ENCODE assay signal across 22 cellular contexts in genomic region chr1:30514137-30514654, GRCh38.
DNase-seq lines count a peak whose midpoint lies in the region; ATAC-seq, FAIRE-seq and TF ChIP-seq lines count a peak whose summit lies in the region.
"Had no signal": no experiment of that assay in that cellular context is flagged by ENCODE, and none has a peak within 500 bp of the region (broad histone marks: within the 10 kb centered on the region; RNA-seq: fewer than 3 reads in every experiment).

No MANE protein-coding gene starts in this region.

- no peak overlapping the region for H2BK120ac ChIP-seq in H9 (ENCODE audit: low read depth, low read length, poor library complexity, severe bottlenecking)

- no peak overlapping the region for H4K91ac ChIP-seq in H9 (ENCODE audit: insufficient read length, low read depth, low read length)

- no peaks in the 10 kb centered on the region for H3K79me1 ChIP-seq in H9 (ENCODE audit: insufficient read depth, low read depth, low read length, poor library complexity, severe bottlenecking)

- H3K9me1 ChIP-seq in K562 (ENCODE audit: control insufficient read depth, insufficient read depth, low read length), result no peaks in the 10 kb centered on the region

- no peak overlapping the region for H3K18ac ChIP-seq in H9 (ENCODE audit: insufficient read length, low read depth, low read length)

- no peak overlapping the region for H4K8ac ChIP-seq in H9 (replicated peaks; ENCODE audit: insufficient read length, low read depth, low read length)

- H3K27ac ChIP-seq in H9 (ENCODE audit: insufficient read length, low read depth, low read length) (no peak overlapping the region), K562 (ENCODE audit: extremely low read depth, low read depth, low read length) (no peak overlapping the region), HepG2 (ENCODE audit: extremely low read length, insufficient read depth, low read length) (no peak overlapping the region), stomach (no peak overlapping the region), uterus (no peak overlapping the region)
- H3K27ac ChIP-seq: GM23248, KMS-11, PC-9, SJCRH30 had no signal

- no peak for TF ChIP-seq RAD21 in K562 (CRISPR knock-in tag; conservative IDR thresholded peaks at IDR 0.05 in 1 of 2, IDR thresholded peaks at IDR 0.05 in 1 of 2)
- no peak for TF ChIP-seq RAD21 in HepG2 (CRISPR knock-in tag; IDR thresholded peaks at IDR 0.05)

- no peak overlapping the region for H3K4me3 Mint-ChIP-seq in H9
- H3K4me3 Mint-ChIP-seq: CD8-positive, alpha-beta memory T cell had no signal

- H3K27me3 Mint-ChIP-seq in H9 (ENCODE audit: low read depth), result peaks cover 2% of the 10 kb centered on the region

- H3K36me3 Mint-ChIP-seq in H9 (ENCODE audit: insufficient read depth in 1 of 3, low read depth in 3 of 3), result no peaks in the 10 kb centered on the region
- H3K36me3 Mint-ChIP-seq: CD8-positive, alpha-beta memory T cell had no signal

- in situ Hi-C loops in K562 (cut with MboI), result no loop called here
- in situ Hi-C loops in HepG2 (cut with HindIII; ENCODE audit: extremely low pct_ligation_motif_present, low pct_unique_long_range_greater_than_20kb), result no loop called here

- H3K4me1 Mint-ChIP-seq in H9, result peaks cover 26 to 38% of the 10 kb centered on the region in 2 experiments
- H3K4me1 Mint-ChIP-seq: CD8-positive, alpha-beta memory T cell had no signal

- no peaks in the 10 kb centered on the region for H3K23me2 ChIP-seq in H9 (ENCODE audit: insufficient read length, low read depth, low read length, poor library complexity, severe bottlenecking)

- no peaks in the 10 kb centered on the region for H3K4me1 ChIP-seq in H9 (ENCODE audit: insufficient read depth, low read length)
- no peaks in the 10 kb centered on the region for H3K4me1 ChIP-seq in K562 (replicated peaks in 1 of 2; ENCODE audit: control insufficient read depth in 2 of 2, insufficient read depth in 2 of 2, low read length in 2 of 2)
- no peaks in the 10 kb centered on the region for H3K4me1 ChIP-seq in HepG2 (ENCODE audit: insufficient read depth, low read length)
- no peaks in the 10 kb centered on the region for H3K4me1 ChIP-seq in stomach
- H3K4me1 ChIP-seq in uterus, result no peaks in the 10 kb centered on the region
- H3K4me1 ChIP-seq: SJCRH30 had no signal

- H3T11ph ChIP-seq in H9 (ENCODE audit: low read length), result no peak overlapping the region

- peak; percentile 60; the same call in 2 of the 3 replicates for ATAC-seq in K562
- ATAC-seq in HepG2, result peak; percentile 43
- no peak for ATAC-seq in activated CD4-positive, CD25-positive, alpha-beta regulatory T cell treated with anti-CD3 and anti-CD28 coated beads, Interleukin-2, amount 50 U/mL, for 24 hours

- H3K27ac Mint-ChIP-seq in H9, result no peak overlapping the region; a peak in 1 of 7 replicates
- H3K27ac Mint-ChIP-seq: CD8-positive, alpha-beta memory T cell had no signal

- POLR2A ChIA-PET in K562 (lab: Yijun Ruan, JAX), result interaction anchor here (1.1 to 1.5 kb wide), 2 partner anchors 11 kb away, joined by 3 to 7 read pairs; no protein-coding TSS in a partner anchor
- POLR2A ChIA-PET in HepG2 (lab: Yijun Ruan, JAX), result no interaction called here

- H3K4me3 ChIP-seq in K562 (no peak overlapping the region), HepG2 (replicated peaks in 1 of 3; ENCODE audit: insufficient read depth in 1 of 3, low read depth in 2 of 3, low read length in 3 of 3) (no peak overlapping the region), stomach (no peak overlapping the region), uterus (no peak overlapping the region)
- H3K4me3 ChIP-seq: GM23248, PC-9, SJCRH30 had no signal

- CTCF ChIA-PET in K562 (lab: Yijun Ruan, JAX; ENCODE audit: low intra/inter-chr PET ratio), result no interaction called here
- CTCF ChIA-PET in HepG2 (lab: Yijun Ruan, JAX; ENCODE audit: low intra/inter-chr PET ratio, low total read pairs), result no interaction called here

- H2BK12ac ChIP-seq in H9 (ENCODE audit: insufficient read length, low read depth, low read length), result no peak overlapping the region

- no peaks in the 10 kb centered on the region for H4K20me1 ChIP-seq in H9 (ENCODE audit: control insufficient read depth, insufficient read depth, insufficient read length)
- H4K20me1 ChIP-seq in K562 (replicated peaks; ENCODE audit: control insufficient read depth, insufficient read depth, low read length), result no peaks in the 10 kb centered on the region
- H4K20me1 ChIP-seq in HepG2 (ENCODE audit: insufficient read depth, low read length), result no peaks in the 10 kb centered on the region

- H3K9ac ChIP-seq in H9 (ENCODE audit: extremely low read depth, insufficient read length, low read length) (no peak overlapping the region), K562 (ENCODE audit: insufficient read depth in 1 of 2, low read depth in 2 of 2, low read length in 2 of 2) (no peak overlapping the region), HepG2 (ENCODE audit: insufficient read depth, low read depth, low read length) (no peak overlapping the region)
- H3K9ac ChIP-seq: GM23248, KMS-11 had no signal

- TF ChIP-seq EP300 in K562 (IDR thresholded peaks at IDR 0.05; ENCODE audit: low read length) (no peak), HepG2 (IDR thresholded peaks at IDR 0.05; ENCODE audit: low read depth in 2 of 2, low read length in 2 of 2) (no peak), HepG2 (CRISPR knock-in tag; IDR thresholded peaks at IDR 0.05; ENCODE audit: borderline replicate concordance) (no peak), stomach (IDR thresholded peaks at IDR 0.05) (no peak)

- no peaks in the 10 kb centered on the region for H3K79me2 ChIP-seq in H9 (ENCODE audit: insufficient read depth, low read length)
- H3K79me2 ChIP-seq in K562 (ENCODE audit: control insufficient read depth, insufficient read depth, low read length), result no peaks in the 10 kb centered on the region
- H3K79me2 ChIP-seq in HepG2 (ENCODE audit: insufficient read depth, low read length), result no peaks in the 10 kb centered on the region

- no peak overlapping the region for H2BK20ac ChIP-seq in H9 (ENCODE audit: low read depth, low read length, poor library complexity, severe bottlenecking)

- H4K5ac ChIP-seq in H9 (ENCODE audit: insufficient read length, low read depth, low read length), result no peak overlapping the region

- no peak overlapping the region for H2AK5ac ChIP-seq in H9 (ENCODE audit: insufficient read length, low read length)

- TF ChIP-seq POLR2A in K562 (conservative IDR thresholded peaks at IDR 0.05), result no peak
- TF ChIP-seq POLR2A in HepG2 (IDR thresholded peaks at IDR 0.05; ENCODE audit: insufficient read depth in 1 of 2, low read depth in 2 of 2, low read length in 2 of 2), result no peak
- no peak for TF ChIP-seq POLR2A in stomach (IDR thresholded peaks at IDR 0.05)
- no peak for TF ChIP-seq POLR2A in uterus (IDR thresholded peaks at IDR 0.05)

- H3K4me2 ChIP-seq in H9 (ENCODE audit: insufficient read depth, insufficient read length, low read length) (no peak overlapping the region), K562 (ENCODE audit: insufficient read depth, low read length) (no peak overlapping the region), HepG2 (ENCODE audit: low read depth, low read length) (no peak overlapping the region)
- H3K4me2 ChIP-seq: KMS-11, PC-9 had no signal

- H2AFZ ChIP-seq in H9 (ENCODE audit: low read length) (no peak overlapping the region), K562 (ENCODE audit: low read depth, low read length) (no peak overlapping the region), HepG2 (ENCODE audit: low read length) (no peak overlapping the region)
- H2AFZ ChIP-seq: GM23248, PC-9 had no signal

- TF ChIP-seq CTCF in H9 (conservative IDR thresholded peaks at IDR 0.05), result no peak
- TF ChIP-seq CTCF in K562 (IDR thresholded peaks at IDR 0.05 in 2 of 3, conservative IDR thresholded peaks at IDR 0.05 in 1 of 3; ENCODE audit: insufficient read depth in 2 of 3, low read depth in 1 of 3, low read length in 3 of 3), result no peak
- no peak for TF ChIP-seq CTCF in HepG2 (CRISPR knock-in tag; IDR thresholded peaks at IDR 0.05)
- TF ChIP-seq CTCF in stomach (IDR thresholded peaks at IDR 0.05), result no peak
- no peak for TF ChIP-seq CTCF in uterus (IDR thresholded peaks at IDR 0.05)

- no CpG with 5 or more reads among the region's 6 CpGs for WGBS in H9 (ENCODE audit: extremely low coverage, insufficient read length, low lambda C conversion rate)
- WGBS in K562 (ENCODE audit: insufficient coverage, low coverage, missing lambda C conversion rate), result 2% methylated on average over 6 of the region's 6 CpGs
- 23% methylated on average over 6 of the region's 6 CpGs for WGBS in HepG2 (ENCODE audit: low lambda C conversion rate)
- 30 to 47% (median 39%) methylated on average over 5 to 6 of the region's 6 CpGs for WGBS in stomach, 5 donors

- no peak overlapping the region for H3K4ac ChIP-seq in H9 (ENCODE audit: low read depth, low read length)

- no peak overlapping the region for H3K56ac ChIP-seq in H9 (ENCODE audit: insufficient read length, low read depth, low read length)

- H3K36me3 ChIP-seq in K562 (ENCODE audit: control insufficient read depth, insufficient read depth, low read length) (no peaks in the 10 kb centered on the region), HepG2 (replicated peaks in 1 of 2; ENCODE audit: control insufficient read depth in 1 of 2, insufficient read depth in 2 of 2, low read length in 2 of 2) (no peaks in the 10 kb centered on the region), stomach (no peaks in the 10 kb centered on the region), uterus (no peaks in the 10 kb centered on the region)
- H3K36me3 ChIP-seq: SJCRH30 had no signal

- no peaks in the 10 kb centered on the region for H3K9me3 ChIP-seq in H9 (ENCODE audit: control insufficient read depth, low read depth, low read length)
- H3K9me3 ChIP-seq in K562 (replicated peaks; ENCODE audit: control insufficient read depth, insufficient read depth, low read depth, low read length), result no peaks in the 10 kb centered on the region
- H3K9me3 ChIP-seq in HepG2 (ENCODE audit: low read length), result no peaks in the 10 kb centered on the region
- H3K9me3 ChIP-seq in stomach, result no peaks in the 10 kb centered on the region
- no peaks in the 10 kb centered on the region for H3K9me3 ChIP-seq in uterus
- H3K9me3 ChIP-seq: SJCRH30 had no signal

- FAIRE-seq in K562 (lab: Jason Lieb, UNC) (no peak), HepG2 (lab: Jason Lieb, UNC) (no peak)
- FAIRE-seq: GM12891, GM19239 had no signal

- H2BK15ac ChIP-seq in H9 (ENCODE audit: low read depth, low read length), result no peak overlapping the region

- no peak overlapping the region for H3K23ac ChIP-seq in H9 (ENCODE audit: insufficient read length, low read depth, low read length)

- H2BK5ac ChIP-seq in H9 (ENCODE audit: insufficient read length, low read length), result no peak overlapping the region

- intact Hi-C loops in K562 (cut with micrococcal nuclease) (no loop called here), HepG2 (cut with micrococcal nuclease; ENCODE audit: unreplicated experiment) (no loop called here), stomach (cut with DNase I; ENCODE audit: low total_unique reads) (no loop called here), uterus (cut with DNase I; ENCODE audit: low total_unique reads) (no loop called here)

- DNase-seq in H9 (peak; percentile 20), K562 (ENCODE audit: extremely low read depth in 1 of 4, low spot score in 3 of 4) (no peak), HepG2 (ENCODE audit: low spot score) (no peak), stomach (peak; percentile 15), NCI-H1417 treated with DMSO at 0.1 percent for 48 hours (lab: John Stamatoyannopoulos, UW) (no peak), uterus (no peak)
- DNase-seq: ACHN; C1 segment of cervical spinal cord; CD8-positive, alpha-beta memory T cell; DMS53; EL; GM23248; MV-4-11; NCI-H187 treated with DMSO at 0.1 percent for 48 hours; NCI-H226; NCI-H524; PC-9; SJCRH30 had no signal

- H3K27me3 ChIP-seq in H9 (ENCODE audit: insufficient read depth, low read length) (no peaks in the 10 kb centered on the region), K562 (ENCODE audit: control insufficient read depth in 2 of 2, insufficient read depth in 2 of 2, low read length in 2 of 2) (peaks cover 0 to 22% of the 10 kb centered on the region in 2 experiments; a peak in 2 of 5 replicates), HepG2 (ENCODE audit: control insufficient read depth in 1 of 2, insufficient read depth in 2 of 2, low read length in 2 of 2) (no peaks in the 10 kb centered on the region), stomach (peaks cover 0 to 25% (median 6%) of the 10 kb centered on the region in 3 donors), uterus (no peaks in the 10 kb centered on the region)
- H3K27me3 ChIP-seq: SJCRH30 had no signal

- no peak overlapping the region for H3K14ac ChIP-seq in H9 (ENCODE audit: insufficient read depth, low read length)

- BruUV-seq in K562 (replicated peaks; lab: Mats Ljungman, UMichigan), result no TSS peak
- BruUV-seq in HepG2 (replicated peaks; lab: Mats Ljungman, UMichigan), result no TSS peak

- H3K9me3 Mint-ChIP-seq in H9, result no peaks in the 10 kb centered on the region; a peak in 1 of 5 replicates

Comparison
In these comparisons a context has a peak if more than half of its experiments do, and no peak if none do; other contexts are left out.
1. DNase-seq: peak in H9 (single experiment) and stomach (single experiment); none in K562 (0 of 4), HepG2 (single experiment), NCI-H1417 treated with DMSO at 0.1 percent for 48 hours (single experiment) and uterus (0 of 2).
2. ATAC-seq: peak in K562 (single experiment) and HepG2 (single experiment); none in activated CD4-positive, CD25-positive, alpha-beta regulatory T cell treated with anti-CD3 and anti-CD28 coated beads, Interleukin-2, amount 50 U/mL, for 24 hours (0 of 2).